ENCODE assay signal across 8 cellular contexts in genomic region chr17:65137076-65137935, GRCh38. TPM values are rescaled to one million over a fixed set of nuclear protein-coding genes. Genes with fewer than 3 reads are reported as not detected.
DNase-seq lines count a peak whose midpoint lies in the region; ATAC-seq and TF ChIP-seq lines count a peak whose summit lies in the region.

Gene RGS9 (plus strand): TSS chr17:65137370. CDS start chr17:65137541, 171 bp downstream.

- WGBS in HUES64: 7% methylated on average over 53 of the region's 53 CpGs

- H3K9ac ChIP-seq in HUES64 (ENCODE audit: low read depth, low read length): no peak within 1 kb of the TSS
- H3K9ac ChIP-seq in PC-3 (ENCODE audit: low read length): peak within 1 kb of the TSS; percentile 32; the same call in 1 of the 2 replicates

- H3K4me1 Mint-ChIP-seq in activated T-cell treated with anti-CD3 and anti-CD28 coated beads, Interleukin-2, amount 50 U/mL, for 72 hours (ENCODE audit: low read depth): peaks cover 36% of the 10 kb centered on the region
- H3K4me1 Mint-ChIP-seq in natural killer cell: peaks cover 34 to 49% of the 10 kb centered on the region in 2 donors

- no peaks in the 10 kb centered on the region for H4K20me1 ChIP-seq in PC-3 (ENCODE audit: low read length)

- H3K4me1 ChIP-seq in HUES64 (ENCODE audit: insufficient read depth, low read length): peaks cover 3% of the 10 kb centered on the region; the same call in 1 of the 2 replicates
- peaks cover 15% of the 10 kb centered on the region; the same call in 1 of the 2 replicates for H3K4me1 ChIP-seq in PC-3 (ENCODE audit: insufficient read depth, low read length)

- H3K9me3 Mint-ChIP-seq in activated T-cell treated with anti-CD3 and anti-CD28 coated beads, Interleukin-2, amount 50 U/mL, for 72 hours: no peaks in the 10 kb centered on the region
- H3K9me3 Mint-ChIP-seq in natural killer cell: no peaks in the 10 kb centered on the region

- H3K9me3 ChIP-seq in HUES64 (ENCODE audit: insufficient read depth, low read depth, low read length): no peaks in the 10 kb centered on the region
- no peaks in the 10 kb centered on the region for H3K9me3 ChIP-seq in PC-3 (ENCODE audit: low read length)

- H3K4me3 ChIP-seq in HUES64 (ENCODE audit: low read length) (peak within 1 kb of the TSS; percentile 50), PC-3 (ENCODE audit: low read length) (peak within 1 kb of the TSS; percentile 64), fibroblast of pulmonary artery (replicated peaks; ENCODE audit: low read depth, low read length) (peak within 1 kb of the TSS; percentile 45)

- no peaks in the 10 kb centered on the region for H3F3A ChIP-seq in PC-3 (ENCODE audit: low read length, unreplicated experiment)

- peak within 1 kb of the TSS; percentile 87 for H3K4me2 ChIP-seq in PC-3 (ENCODE audit: low read length)

- H3K79me2 ChIP-seq in PC-3 (ENCODE audit: low read length): no peaks in the 10 kb centered on the region

- no TSS peak for BruUV-seq in PC-3 (replicated peaks; lab: Mats Ljungman, UMichigan)

- no peaks in the 10 kb centered on the region for H3K9me2 ChIP-seq in PC-3 (replicated peaks; ENCODE audit: low read length)

- peaks cover 0 to 2% of the 10 kb centered on the region in 2 donors for H3K36me3 Mint-ChIP-seq in activated T-cell treated with anti-CD3 and anti-CD28 coated beads, Interleukin-2, amount 50 U/mL, for 72 hours (ENCODE audit: insufficient read depth in 2 of 2)
- H3K36me3 Mint-ChIP-seq in natural killer cell: no peaks in the 10 kb centered on the region

- DNase-seq in D341Med (ENCODE audit: low spot score) (peak; percentile 99), PC-3 (peak; percentile 90), fibroblast of pulmonary artery (ENCODE audit: low read depth) (peak; percentile 63), natural killer cell (peak; percentile 89)
- peak; percentile 87 to 92 for DNase-seq in activated T-cell treated with anti-CD3 and anti-CD28 coated beads, Interleukin-2, amount 50 U/mL, for 72 hours
- peak; percentile 71 to 88 (median 84) for DNase-seq in stimulated activated naive CD4-positive, alpha-beta T cell (lab: John Stamatoyannopoulos, UW)

- no peak within 1 kb of the TSS for H3K27ac ChIP-seq in HUES64 (ENCODE audit: low read depth, low read length)
- H3K27ac ChIP-seq in PC-3 (ENCODE audit: low read length): no peak within 1 kb of the TSS

- ATAC-seq in GM21447 (IDR thresholded peaks at IDR 0.05; ENCODE audit: unreplicated experiment) (peak; percentile 85), PC-3 (peak; percentile 89), natural killer cell (peak; percentile 98 to 99 (median 98))
- ATAC-seq in activated T-cell treated with anti-CD3 and anti-CD28 coated beads, Interleukin-2, amount 50 U/mL, for 72 hours (replicated peaks in 1 of 2): peak; percentile 98 to 99

- H3K36me3 ChIP-seq in HUES64 (ENCODE audit: insufficient read depth, low read length) (no peaks in the 10 kb centered on the region), PC-3 (ENCODE audit: low read depth, low read length) (no peaks in the 10 kb centered on the region)

- CTCF ChIA-PET in PC-3 (lab: Charles Lee): interaction anchor here (0.5 to 1.4 kb wide), 6 partner anchors 13 to 134 kb away, joined by 3 to 4 read pairs (median 3); no protein-coding TSS in a partner anchor

- H3K27me3 ChIP-seq in HUES64 (ENCODE audit: insufficient read depth, low read length) (peaks cover 19% of the 10 kb centered on the region), PC-3 (ENCODE audit: low read length) (no peaks in the 10 kb centered on the region)

- peak within 1 kb of the TSS; percentile 90 for H3K27ac Mint-ChIP-seq in activated T-cell treated with anti-CD3 and anti-CD28 coated beads, Interleukin-2, amount 50 U/mL, for 72 hours
- H3K27ac Mint-ChIP-seq in natural killer cell: peak within 1 kb of the TSS; percentile 83 to 89

- POLR2A ChIA-PET in PC-3 (lab: Charles Lee; ENCODE audit: unreplicated experiment): no interaction called here

- H2AFZ ChIP-seq in PC-3 (ENCODE audit: low read length): peak within 1 kb of the TSS; percentile 76

- peak within 1 kb of the TSS; percentile 90 to 97 for H3K4me3 Mint-ChIP-seq in activated T-cell treated with anti-CD3 and anti-CD28 coated beads, Interleukin-2, amount 50 U/mL, for 72 hours
- H3K4me3 Mint-ChIP-seq in natural killer cell: peak within 1 kb of the TSS; percentile 97

- TF ChIP-seq CTCF in PC-3 (conservative IDR thresholded peaks at IDR 0.05; ENCODE audit: low read depth, low read length): peak; percentile 95
- TF ChIP-seq CTCF in fibroblast of pulmonary artery (IDR thresholded peaks at IDR 0.05; ENCODE audit: low read length, missing control alignments): peak; percentile 41
- peak; percentile 96 for TF ChIP-seq CTCF in natural killer cell (IDR thresholded peaks at IDR 0.05)

- intact Hi-C loops in PC-3 (cut with micrococcal nuclease) (loop anchor here (1.0 to 5.0 kb wide), 5 partner anchors 13 to 175 kb away; no protein-coding TSS in a partner anchor), natural killer cell (cut with micrococcal nuclease) (loop anchor here (1.0 to 5.0 kb wide), 2 partner anchors 60 to 218 kb away; partner anchors contain the start of gene LRRC37A3)

- peaks cover 40% of the 10 kb centered on the region for H3K27me3 Mint-ChIP-seq in activated T-cell treated with anti-CD3 and anti-CD28 coated beads, Interleukin-2, amount 50 U/mL, for 72 hours (ENCODE audit: low read depth)
- peaks cover 8 to 9% of the 10 kb centered on the region in 2 donors for H3K27me3 Mint-ChIP-seq in natural killer cell (ENCODE audit: low read depth in 2 of 2)

RNA-seq across cellular contexts. Expression of gene RGS9, which starts in this region (rescaled TPM):
- polyA plus RNA-seq in HUES64 (2013, experiment 1 of 2): 6.3 TPM
- polyA plus RNA-seq in HUES64 (2013, experiment 2 of 2): 8.7 TPM
- total RNA-seq in PC-3 (2014; rRNA removed) (2.7 and 3.4 TPM in 2 replicates), natural killer cell (10 to 100 TPM; 25.0 to 47.3 (median 37.2) TPM)
- total RNA-seq in activated T-cell treated with anti-CD3 and anti-CD28 coated beads, Interleukin-2, amount 50 U/mL, for 72 hours: 10 to 100 TPM in 1 of 2 donors, 1 to 10 TPM in 1; 5.8 to 16.6 TPM

Comparison
In these comparisons a context has a peak if more than half of its experiments do, and no peak if none do; other contexts are left out.
1. CTCF ChIP-seq: peak in every context shown above with its lines; median percentile 96 in natural killer cell; 95 in PC-3; 41 in fibroblast of pulmonary artery.